In the genomic region with DNA sequence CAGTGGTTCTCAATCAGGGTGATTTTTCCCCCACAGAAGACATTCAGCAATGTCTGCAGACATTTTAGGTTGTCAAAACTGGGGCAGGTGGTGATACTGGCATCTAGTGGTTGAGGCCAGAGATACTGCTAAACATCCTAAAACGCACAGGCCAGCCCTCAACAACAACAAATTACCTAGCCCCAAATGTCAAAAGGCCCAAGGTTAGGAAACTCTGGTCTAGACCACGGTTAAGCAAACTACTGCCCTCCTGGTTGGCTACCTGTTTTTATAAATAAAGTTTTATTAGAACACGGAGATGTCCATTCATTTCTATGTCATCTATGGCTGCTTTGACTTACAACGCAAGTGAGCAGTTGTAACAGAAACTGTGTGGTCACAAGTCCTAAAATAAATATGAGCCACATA, we compare ENCODE assay signal across 8 cellular contexts.
DNase-seq lines count a peak whose midpoint lies in the region; ATAC-seq and TF ChIP-seq lines count a peak whose summit lies in the region.

No MANE protein-coding gene starts in this region.

- H3K36me3 Mint-ChIP-seq in memory B cell, result peaks cover 2% of the 10 kb centered on the region

- H3K27me3 Mint-ChIP-seq in memory B cell, result no peaks in the 10 kb centered on the region

- H3K27ac Mint-ChIP-seq in memory B cell, result peak overlapping the region; percentile 79

- H3K4me3 ChIP-seq in choroid plexus epithelial cell (ENCODE audit: low read depth, low read length), result no peak overlapping the region

- peak overlapping the region; percentile 75 for H3K4me3 Mint-ChIP-seq in memory B cell

- peak; percentile 73 for DNase-seq in DMS 273 (lab: John Stamatoyannopoulos, UW; ENCODE audit: unreplicated experiment)
- no peak for DNase-seq in DMS 273 treated with DMSO at 0.1 percent for 48 hours (lab: John Stamatoyannopoulos, UW)
- peak; percentile 13 for DNase-seq in NCI-H1092 treated with DMSO at 0.1 percent for 48 hours (lab: John Stamatoyannopoulos, UW)
- peak; percentile 83 for DNase-seq in choroid plexus epithelial cell (ENCODE audit: low read depth)
- DNase-seq in memory B cell (ENCODE audit: low spot score in 2 of 2), result peak; percentile 56 to 66
- DNase-seq in stimulated activated naive CD4-positive, alpha-beta T cell (lab: John Stamatoyannopoulos, UW), result peak; percentile 19 to 77 (median 51)

- peak; percentile 86 for ATAC-seq in HG02588 (IDR thresholded peaks at IDR 0.05; ENCODE audit: unreplicated experiment)
- peak; percentile 76 to 89 for ATAC-seq in activated CD4-positive, CD25-positive, alpha-beta regulatory T cell treated with anti-CD3 and anti-CD28 coated beads, Interleukin-2, amount 50 U/mL, for 24 hours
- ATAC-seq in memory B cell (ENCODE audit: low read depth), result peak; percentile 98

- no peaks in the 10 kb centered on the region for H3K9me3 Mint-ChIP-seq in memory B cell

- TF ChIP-seq CTCF in choroid plexus epithelial cell (conservative IDR thresholded peaks at IDR 0.05; ENCODE audit: low read depth, low read length), result peak; percentile 92

- peaks cover 32% of the 10 kb centered on the region for H3K4me1 Mint-ChIP-seq in memory B cell
